Comparison of ENCODE assay signal across 8 cellular contexts in the genomic region with DNA sequence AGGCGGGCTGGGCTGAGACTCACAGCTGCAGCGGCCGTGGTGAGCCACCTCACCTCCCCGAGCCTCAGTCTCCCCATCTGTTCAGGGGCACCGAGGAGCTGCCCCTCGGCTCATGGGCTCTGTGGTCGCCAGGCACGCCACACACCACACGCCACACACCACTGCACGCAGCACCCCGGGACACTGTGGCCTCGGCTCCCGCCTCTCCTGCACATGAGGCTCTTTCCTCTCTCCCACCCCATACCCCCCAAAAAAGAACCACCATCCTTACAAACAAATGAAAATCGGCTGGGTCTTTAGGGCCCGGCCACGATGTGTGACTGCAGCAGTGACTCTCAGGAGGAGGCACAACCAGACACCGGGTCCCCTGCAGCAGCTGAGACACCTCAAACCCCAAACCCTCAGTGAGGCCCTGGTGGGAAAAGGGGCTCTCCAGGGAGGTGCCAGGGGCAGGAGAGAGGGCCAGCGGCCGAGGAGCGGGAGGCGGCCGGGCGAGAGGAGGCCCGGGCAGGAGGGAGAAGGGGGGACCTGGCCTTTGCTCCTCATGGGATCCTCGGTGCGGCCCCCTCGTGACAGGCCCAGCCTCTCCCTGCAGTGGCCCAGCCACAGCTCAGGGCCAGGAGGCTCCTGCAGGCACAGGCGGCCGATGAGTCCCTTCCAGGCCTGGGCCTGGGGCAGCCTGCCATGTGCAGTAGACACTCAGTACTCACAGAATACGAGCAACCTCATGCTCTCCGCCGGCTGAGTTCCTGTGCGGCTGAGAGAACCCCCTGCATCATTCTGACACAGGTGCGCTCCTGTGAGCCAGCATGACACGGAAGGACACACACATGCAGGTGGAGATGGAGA.
DNase-seq lines count a peak whose midpoint lies in the region; ATAC-seq and TF ChIP-seq lines count a peak whose summit lies in the region.

No MANE protein-coding gene starts in this region.

- H3K36me3 ChIP-seq in fibroblast of lung (ENCODE audit: control insufficient read depth, insufficient read depth, low read length) = peaks cover 6% of the 10 kb centered on the region

- H3K27me3 Mint-ChIP-seq in T-helper 2 cell treated with Interferon-gamma antibody and Interleukin-4, amounts not matched to agents 5 μg/mL and 100 μg/mL, for 36 hours (ENCODE audit: low read depth) = no peaks in the 10 kb centered on the region

- intact Hi-C loops in posterior vena cava (cut with DNase I) = loop anchor here (2.0 to 5.0 kb wide), 3 partner anchors 33 to 61 kb away; no protein-coding TSS in a partner anchor

- no peak for DNase-seq in T-helper 2 cell treated with Interferon-gamma antibody and Interleukin-4, amounts not matched to agents 5 μg/mL and 100 μg/mL, for 36 hours (ENCODE audit: low spot score)
- DNase-seq in fibroblast of lung (ENCODE audit: low read depth in 2 of 2) (no peak), posterior vena cava (ENCODE audit: low spot score) (no peak), NCI-H510A (lab: John Stamatoyannopoulos, UW) (no peak)
- DNase-seq in stimulated activated CD8-positive, alpha-beta memory T cell treated with anti-CD3 and anti-CD28 coated beads, Interleukin-4, amount 100 ng/mL, for 48 hours = peak; percentile 62
- no peak for DNase-seq in activated CD4-positive, CD25-positive, alpha-beta regulatory T cell (lab: John Stamatoyannopoulos, UW)

- ATAC-seq in GM19452 (IDR thresholded peaks at IDR 0.05; ENCODE audit: unreplicated experiment) = peak; percentile 5
- ATAC-seq in HG02588 (IDR thresholded peaks at IDR 0.05; ENCODE audit: unreplicated experiment) = no peak

- no peaks in the 10 kb centered on the region for H3K9me3 ChIP-seq in fibroblast of lung (ENCODE audit: control insufficient read depth, insufficient read depth, low read depth, low read length)

- no peaks in the 10 kb centered on the region for H3K27me3 ChIP-seq in fibroblast of lung (ENCODE audit: control insufficient read depth, insufficient read depth, low read length)

- H3K4me3 Mint-ChIP-seq in T-helper 2 cell treated with Interferon-gamma antibody and Interleukin-4, amounts not matched to agents 5 μg/mL and 100 μg/mL, for 36 hours = peak overlapping the region; percentile 84

- peak overlapping the region; percentile 91 for H3K9ac ChIP-seq in fibroblast of lung (ENCODE audit: insufficient read depth, low read length)

- H3K36me3 Mint-ChIP-seq in T-helper 2 cell treated with Interferon-gamma antibody and Interleukin-4, amounts not matched to agents 5 μg/mL and 100 μg/mL, for 36 hours (ENCODE audit: low read depth) = peaks cover 34% of the 10 kb centered on the region

- H2AFZ ChIP-seq in fibroblast of lung (ENCODE audit: low read length) = no peak overlapping the region

- H3K4me1 ChIP-seq in fibroblast of lung (ENCODE audit: control insufficient read depth, extremely low read depth, insufficient read depth, low read length) = peaks cover 57% of the 10 kb centered on the region

- peak overlapping the region; percentile 96 for H3K4me2 ChIP-seq in fibroblast of lung (ENCODE audit: extremely low read depth, insufficient read depth, low read length)

- peaks cover 4% of the 10 kb centered on the region for H3K9me3 Mint-ChIP-seq in T-helper 2 cell treated with Interferon-gamma antibody and Interleukin-4, amounts not matched to agents 5 μg/mL and 100 μg/mL, for 36 hours

- peak overlapping the region; percentile 99 for H3K27ac ChIP-seq in fibroblast of lung (ENCODE audit: insufficient read depth, low read length)

- no peaks in the 10 kb centered on the region for H4K20me1 ChIP-seq in fibroblast of lung (ENCODE audit: control insufficient read depth, extremely low read depth, insufficient read depth, low read length)

- peaks cover 51% of the 10 kb centered on the region for H3K79me2 ChIP-seq in fibroblast of lung (ENCODE audit: control insufficient read depth, insufficient read depth, low read length)

- H3K4me3 ChIP-seq in fibroblast of lung (replicated peaks in 1 of 4; ENCODE audit: control extremely low read depth in 1 of 4, insufficient read depth in 1 of 4, low read depth in 3 of 4, low read length in 4 of 4) = no peak overlapping the region

- no peak for TF ChIP-seq CTCF in fibroblast of lung (conservative IDR thresholded peaks at IDR 0.05 in 1 of 2, IDR thresholded peaks at IDR 0.05 in 1 of 2; ENCODE audit: low read depth in 1 of 2, low read length in 2 of 2)

- peak overlapping the region; percentile 81 for H3K27ac Mint-ChIP-seq in T-helper 2 cell treated with Interferon-gamma antibody and Interleukin-4, amounts not matched to agents 5 μg/mL and 100 μg/mL, for 36 hours

- peaks cover 45% of the 10 kb centered on the region for H3K4me1 Mint-ChIP-seq in T-helper 2 cell treated with Interferon-gamma antibody and Interleukin-4, amounts not matched to agents 5 μg/mL and 100 μg/mL, for 36 hours (ENCODE audit: low read depth)
